In the genomic region with DNA sequence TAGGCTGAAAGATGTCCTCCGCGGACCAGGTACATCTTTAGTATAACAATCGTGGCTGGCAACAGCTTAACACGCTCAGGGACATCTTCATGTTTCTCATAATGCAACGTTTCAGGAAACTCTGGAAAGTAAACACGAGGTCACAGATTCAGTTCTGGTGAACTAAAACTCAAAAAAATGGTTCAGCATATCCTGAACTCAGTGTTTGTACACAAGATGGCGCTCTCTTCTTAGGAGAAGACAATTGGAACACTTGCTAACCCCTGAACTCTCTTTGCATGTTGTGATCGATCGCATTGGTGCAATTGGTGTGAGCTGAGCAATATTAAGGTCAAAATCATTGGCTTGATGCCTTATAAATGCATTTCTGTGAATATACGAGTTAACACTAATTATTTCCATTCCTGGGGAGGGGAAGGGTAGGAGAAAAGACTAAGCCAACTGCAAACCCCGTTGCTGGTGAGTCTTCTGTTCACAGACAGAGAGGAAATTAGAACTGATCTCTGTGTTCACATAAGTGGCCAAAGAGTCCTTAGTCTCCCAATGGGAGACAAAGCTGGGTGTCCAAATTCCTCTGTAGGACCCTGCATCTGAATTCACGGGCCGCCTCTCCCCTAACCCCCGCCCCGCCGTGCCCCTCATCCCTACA, we compare ENCODE assay signal across 8 cellular contexts. TPM values are rescaled to one million over a fixed set of nuclear protein-coding genes. Genes with fewer than 3 reads are reported as not detected.
DNase-seq lines count a peak whose midpoint lies in the region; TF ChIP-seq lines count a peak whose summit lies in the region.

No MANE protein-coding gene starts in this region.

- peak; percentile 34 for DNase-seq in AG04450 (ENCODE audit: low read depth, low spot score)
- DNase-seq in GM06990 (ENCODE audit: extremely low read depth, insufficient read length): peak; percentile 9
- peak; percentile 71 for DNase-seq in HFFc6
- peak; percentile 79 for DNase-seq in NCI-H128 (lab: John Stamatoyannopoulos, UW; ENCODE audit: unreplicated experiment)
- peak; percentile 72 for DNase-seq in SKM-1 treated with dmso at 0.1 percent for 144 hours (lab: John Stamatoyannopoulos, UW; ENCODE audit: unreplicated experiment)
- peak; percentile 76 for DNase-seq in epidermal melanocyte (ENCODE audit: insufficient read length, low spot score)
- DNase-seq in midbrain (lab: John Stamatoyannopoulos, UW): peak; percentile 70
- DNase-seq in posterior cingulate gyrus: no peak

- peaks cover 5% of the 10 kb centered on the region for H3K27me3 Mint-ChIP-seq in HFFc6 (ENCODE audit: insufficient read depth)

- TF ChIP-seq CTCF in AG04450 (IDR thresholded peaks at IDR 0.05; ENCODE audit: low read depth, low read length): peak; percentile 85
- peak; percentile 72 for TF ChIP-seq CTCF in GM06990 (IDR thresholded peaks at IDR 0.05; ENCODE audit: insufficient read depth, low read length, poor library complexity, severe bottlenecking)
- peak; percentile 91 for TF ChIP-seq CTCF in HFFc6 (IDR thresholded peaks at IDR 0.05)

- no peaks in the 10 kb centered on the region for H3K36me3 ChIP-seq in GM06990 (ENCODE audit: control insufficient read depth, insufficient read depth, low read length)

- POLR2A ChIA-PET in AG04450 (lab: Yijun Ruan, JAX): interaction anchor here (0.6 kb wide), 1 partner anchor 124 kb away, joined by 3 read pairs; no protein-coding TSS in a partner anchor

- no peak overlapping the region for H3K4me3 ChIP-seq in AG04450 (ENCODE audit: low read depth, low read length)
- no peak overlapping the region for H3K4me3 ChIP-seq in GM06990 (replicated peaks; ENCODE audit: low read depth, low read length)

- no peaks in the 10 kb centered on the region for H3K9me3 Mint-ChIP-seq in HFFc6

- CTCF ChIA-PET in AG04450 (lab: Charles Lee): interaction anchor here (0.5 to 4.7 kb wide), 58 partner anchors 8 to 1957 kb away, joined by 3 to 175 read pairs (median 4); a partner anchor contains a TSS

- H3K27me3 ChIP-seq in AG04450 (ENCODE audit: control insufficient read depth, insufficient read depth, low read length) (no peaks in the 10 kb centered on the region), GM06990 (replicated peaks; ENCODE audit: control insufficient read depth, insufficient read depth, low read length) (peaks cover 2% of the 10 kb centered on the region; the same call in 1 of the 2 replicates)

- no peak overlapping the region for H3K27ac Mint-ChIP-seq in HFFc6

- H3K4me1 Mint-ChIP-seq in HFFc6 (ENCODE audit: low read depth): peaks cover 34% of the 10 kb centered on the region

- no peaks in the 10 kb centered on the region for H3K9me3 ChIP-seq in AG04450 (ENCODE audit: control insufficient read depth, insufficient read depth, low read length)

- intact Hi-C loops in posterior cingulate gyrus (cut with DNase I): loop anchor here (1.0 to 5.0 kb wide), 2 partner anchors 208 to 1791 kb away; no protein-coding TSS in a partner anchor

- H3K27ac ChIP-seq in AG04450 (ENCODE audit: low read depth, low read length): no peak overlapping the region

- H3K36me3 Mint-ChIP-seq in HFFc6 (ENCODE audit: low read depth): no peaks in the 10 kb centered on the region

- no peak overlapping the region for H3K4me3 Mint-ChIP-seq in HFFc6

RNA-seq across cellular contexts. Expression of a gene that starts 52.6 kb away (rescaled TPM):
- 5.5 TPM in 2 replicates for polyA plus RNA-seq in AG04450 (2011; rRNA removed)
- 7.1 and 8.8 TPM in 2 replicates for polyA minus RNA-seq in AG04450 (2011; rRNA and poly(A)+ RNA removed)
- 10 to 100 TPM in 5 of 6 experiments, 1 to 10 TPM in 1; 5.6 to 61.9 (median 53.3) TPM for total RNA-seq in HFFc6 (2021; fragmentation: NEBNext Ultra II Directional; extraction: Animal tissue kit (Norgen Biotek cat#: 25700))

Comparison
In these comparisons a context has a peak if more than half of its experiments do, and no peak if none do; other contexts are left out.
1. DNase-seq: peak in AG04450 (single experiment), GM06990 (single experiment), HFFc6 (single experiment), NCI-H128 (single experiment), SKM-1 treated with dmso at 0.1 percent for 144 hours (single experiment), epidermal melanocyte (single experiment) and midbrain (single experiment); none in posterior cingulate gyrus (0 of 10).
2. Peak in every context shown above with its lines, with median percentiles within 50 percentile points of each other: CTCF ChIP-seq.